In genomic region chr10:17171131-17171530, GRCh38 we compare ENCODE assay signal across 1 cellular context.
TF ChIP-seq lines count a peak whose summit lies in the region.

No MANE protein-coding gene starts in this region.

TF ChIP-seq in GM23338, 12 proteins besides CTCF, POLR2A, EP300 and RAD21:
- no peak for TF ChIP-seq EZH2phosphoT487 (IDR thresholded peaks at IDR 0.05; ENCODE audit: unreplicated experiment)
- no peak for TF ChIP-seq ZNF114 (CRISPR knock-in tag; IDR thresholded peaks at IDR 0.05)
TF ChIP-seq in GM23338: peak in this region for 0.
